11 cellular contexts compared by ENCODE assay signal in genomic region chr12:119182701-119183493, GRCh38. TPM values are rescaled to one million over a fixed set of nuclear protein-coding genes. Genes with fewer than 3 reads are reported as not detected.
DNase-seq lines count a peak whose midpoint lies in the region; ATAC-seq and TF ChIP-seq lines count a peak whose summit lies in the region.
"Had no signal": no experiment of that assay in that cellular context is flagged by ENCODE, and none has a peak within 500 bp of the region (broad histone marks: within the 10 kb centered on the region; RNA-seq: fewer than 3 reads in every experiment).

No MANE protein-coding gene starts in this region.

- no peaks in the 10 kb centered on the region for H4K20me1 ChIP-seq in GM23338 (replicated peaks; ENCODE audit: insufficient read depth)
- H4K20me1 ChIP-seq: BLaER1 had no signal

- CTCF ChIA-PET in Calu3 (lab: Charles Lee), result no interaction called here

- H3K9me3 Mint-ChIP-seq in GM23338 (no peaks in the 10 kb centered on the region), Calu3 (ENCODE audit: low read depth, unreplicated experiment) (no peaks in the 10 kb centered on the region)

- 0 out of 2 replicates have a peak overlapping the region, but pooled peaks have one; percentile 26 for H3K27ac ChIP-seq in GM23338 (ENCODE audit: low read depth)
- H3K27ac ChIP-seq in dorsolateral prefrontal cortex, result peak overlapping the region in 46 of 59 donors; percentile 5 to 95 (median 63)
- peak overlapping the region; percentile 98 to 100 (median 100) for H3K27ac ChIP-seq in gastrocnemius medialis
- H3K27ac ChIP-seq: BLaER1 had no signal

- H3K4me3 ChIP-seq in GM23338 (no peak overlapping the region), dorsolateral prefrontal cortex (peak overlapping the region in 50 of 59 donors; percentile 2 to 77 (median 64)), gastrocnemius medialis (peak overlapping the region; percentile 74 to 95 (median 93))
- H3K4me3 ChIP-seq: BLaER1 had no signal

- peaks cover 3% of the 10 kb centered on the region for H3K27me3 Mint-ChIP-seq in GM23338 (ENCODE audit: insufficient read depth, low read depth, poor library complexity)
- H3K27me3 Mint-ChIP-seq in Calu3 (ENCODE audit: unreplicated experiment), result no peaks in the 10 kb centered on the region

- no TSS peak for BruUV-seq in Calu3 (replicated peaks; lab: Mats Ljungman, UMichigan)

- in situ Hi-C loops in gastrocnemius medialis (cut with MboI; ENCODE audit: low sequenced_read_pairs in 4 of 4), result no loop called here

- no peak for DNase-seq in GM23338 (ENCODE audit: low spot score)
- DNase-seq in dorsolateral prefrontal cortex, result no peak
- peak; percentile 94 for DNase-seq in kidney glomerular epithelial cell (lab: John Stamatoyannopoulos, UW)
- DNase-seq in gastrocnemius medialis, result peak; percentile 40 to 69
- DNase-seq in omental fat pad (ENCODE audit: low spot score), result no peak
- no peak for DNase-seq in retina
- no peak for DNase-seq in T-helper 2 cell
- no peak for DNase-seq in Calu3
- DNase-seq: stimulated activated naive CD4-positive, alpha-beta T cell had no signal

- no peak overlapping the region for H2AFZ ChIP-seq in GM23338

- no peaks in the 10 kb centered on the region for H3F3A ChIP-seq in GM23338 (replicated peaks; ENCODE audit: low read depth)

- H3K27ac Mint-ChIP-seq in GM23338, result no peak overlapping the region
- H3K27ac Mint-ChIP-seq in Calu3 (ENCODE audit: unreplicated experiment), result no peak overlapping the region

- no peak for TF ChIP-seq CTCF in GM23338 (conservative IDR thresholded peaks at IDR 0.05; ENCODE audit: low read depth in 2 of 2)
- TF ChIP-seq CTCF in dorsolateral prefrontal cortex (IDR thresholded peaks at IDR 0.05 in 54 of 56, conservative IDR thresholded peaks at IDR 0.05 in 2 of 56; ENCODE audit: low read depth in 1 of 56, partially characterized antibody in 56 of 56), result no peak
- TF ChIP-seq CTCF in gastrocnemius medialis (IDR thresholded peaks at IDR 0.05 in 4 of 5, conservative IDR thresholded peaks at IDR 0.05 in 1 of 5), result no peak
- no peak for TF ChIP-seq CTCF in omental fat pad (IDR thresholded peaks at IDR 0.05)
- TF ChIP-seq CTCF in Calu3 (IDR thresholded peaks at IDR 0.05; ENCODE audit: unreplicated experiment), result no peak

- H3K36me3 ChIP-seq in GM23338 (ENCODE audit: insufficient read depth) (no peaks in the 10 kb centered on the region), gastrocnemius medialis (peaks cover 2 to 23% of the 10 kb centered on the region in 2 donors)
- H3K36me3 ChIP-seq: BLaER1, breast epithelium had no signal

- no peaks in the 10 kb centered on the region for H3K79me2 ChIP-seq in GM23338 (replicated peaks; ENCODE audit: insufficient read depth)

- H3K4me1 Mint-ChIP-seq in GM23338 (peaks cover 42% of the 10 kb centered on the region), Calu3 (ENCODE audit: low read depth, unreplicated experiment) (peaks cover 27% of the 10 kb centered on the region)

- no peaks in the 10 kb centered on the region for H3K9me3 ChIP-seq in gastrocnemius medialis
- H3K9me3 ChIP-seq: BLaER1, breast epithelium had no signal

- no peak for TF ChIP-seq POLR2A in gastrocnemius medialis (IDR thresholded peaks at IDR 0.05)

- H3K4me1 ChIP-seq in GM23338 (ENCODE audit: insufficient read depth) (peaks cover 36% of the 10 kb centered on the region), gastrocnemius medialis (peaks cover 43 to 52% of the 10 kb centered on the region in 2 donors)

- H3K9me2 ChIP-seq in GM23338 (ENCODE audit: insufficient read depth), result no peaks in the 10 kb centered on the region

- H3K4me3 Mint-ChIP-seq in GM23338 (no peak overlapping the region), Calu3 (ENCODE audit: low read depth, unreplicated experiment) (no peak overlapping the region)

- H3K27me3 ChIP-seq in GM23338 (ENCODE audit: insufficient read depth) (no peaks in the 10 kb centered on the region), dorsolateral prefrontal cortex (peaks cover 0 to 23% (median 0%) of the 10 kb centered on the region in 45 donors), gastrocnemius medialis (no peaks in the 10 kb centered on the region)
- H3K27me3 ChIP-seq: breast epithelium had no signal

- H3K36me3 Mint-ChIP-seq in GM23338 (ENCODE audit: low read depth), result peaks cover 5% of the 10 kb centered on the region; the same call in 2 of the 3 replicates
- peaks cover 10% of the 10 kb centered on the region for H3K36me3 Mint-ChIP-seq in Calu3 (ENCODE audit: insufficient read depth, unreplicated experiment)

- intact Hi-C loops in dorsolateral prefrontal cortex (cut with DNase I) (no loop called here), gastrocnemius medialis (cut with DNase I; ENCODE audit: low total_unique reads) (loop anchor here (5.0 kb wide), 1 partner anchor 1651 kb away; no protein-coding TSS in a partner anchor), Calu3 (cut with micrococcal nuclease; ENCODE audit: unreplicated experiment) (loop anchor here (5.0 kb wide), 1 partner anchor 44 kb away; no protein-coding TSS in a partner anchor)

- H3K4me2 ChIP-seq in GM23338, result no peak overlapping the region
- H3K4me2 ChIP-seq: BLaER1 had no signal

- ATAC-seq in GM23338 (no peak), gastrocnemius medialis (peak; percentile 5 to 15), omental fat pad (ENCODE audit: low FRiP score) (no peak)

TF ChIP-seq in GM23338, 12 proteins besides CTCF, POLR2A, EP300 and RAD21:
- no peak for TF ChIP-seq ZNF331 (CRISPR knock-in tag; IDR thresholded peaks at IDR 0.05; ENCODE audit: low read depth)
- TF ChIP-seq, protein P1, sequence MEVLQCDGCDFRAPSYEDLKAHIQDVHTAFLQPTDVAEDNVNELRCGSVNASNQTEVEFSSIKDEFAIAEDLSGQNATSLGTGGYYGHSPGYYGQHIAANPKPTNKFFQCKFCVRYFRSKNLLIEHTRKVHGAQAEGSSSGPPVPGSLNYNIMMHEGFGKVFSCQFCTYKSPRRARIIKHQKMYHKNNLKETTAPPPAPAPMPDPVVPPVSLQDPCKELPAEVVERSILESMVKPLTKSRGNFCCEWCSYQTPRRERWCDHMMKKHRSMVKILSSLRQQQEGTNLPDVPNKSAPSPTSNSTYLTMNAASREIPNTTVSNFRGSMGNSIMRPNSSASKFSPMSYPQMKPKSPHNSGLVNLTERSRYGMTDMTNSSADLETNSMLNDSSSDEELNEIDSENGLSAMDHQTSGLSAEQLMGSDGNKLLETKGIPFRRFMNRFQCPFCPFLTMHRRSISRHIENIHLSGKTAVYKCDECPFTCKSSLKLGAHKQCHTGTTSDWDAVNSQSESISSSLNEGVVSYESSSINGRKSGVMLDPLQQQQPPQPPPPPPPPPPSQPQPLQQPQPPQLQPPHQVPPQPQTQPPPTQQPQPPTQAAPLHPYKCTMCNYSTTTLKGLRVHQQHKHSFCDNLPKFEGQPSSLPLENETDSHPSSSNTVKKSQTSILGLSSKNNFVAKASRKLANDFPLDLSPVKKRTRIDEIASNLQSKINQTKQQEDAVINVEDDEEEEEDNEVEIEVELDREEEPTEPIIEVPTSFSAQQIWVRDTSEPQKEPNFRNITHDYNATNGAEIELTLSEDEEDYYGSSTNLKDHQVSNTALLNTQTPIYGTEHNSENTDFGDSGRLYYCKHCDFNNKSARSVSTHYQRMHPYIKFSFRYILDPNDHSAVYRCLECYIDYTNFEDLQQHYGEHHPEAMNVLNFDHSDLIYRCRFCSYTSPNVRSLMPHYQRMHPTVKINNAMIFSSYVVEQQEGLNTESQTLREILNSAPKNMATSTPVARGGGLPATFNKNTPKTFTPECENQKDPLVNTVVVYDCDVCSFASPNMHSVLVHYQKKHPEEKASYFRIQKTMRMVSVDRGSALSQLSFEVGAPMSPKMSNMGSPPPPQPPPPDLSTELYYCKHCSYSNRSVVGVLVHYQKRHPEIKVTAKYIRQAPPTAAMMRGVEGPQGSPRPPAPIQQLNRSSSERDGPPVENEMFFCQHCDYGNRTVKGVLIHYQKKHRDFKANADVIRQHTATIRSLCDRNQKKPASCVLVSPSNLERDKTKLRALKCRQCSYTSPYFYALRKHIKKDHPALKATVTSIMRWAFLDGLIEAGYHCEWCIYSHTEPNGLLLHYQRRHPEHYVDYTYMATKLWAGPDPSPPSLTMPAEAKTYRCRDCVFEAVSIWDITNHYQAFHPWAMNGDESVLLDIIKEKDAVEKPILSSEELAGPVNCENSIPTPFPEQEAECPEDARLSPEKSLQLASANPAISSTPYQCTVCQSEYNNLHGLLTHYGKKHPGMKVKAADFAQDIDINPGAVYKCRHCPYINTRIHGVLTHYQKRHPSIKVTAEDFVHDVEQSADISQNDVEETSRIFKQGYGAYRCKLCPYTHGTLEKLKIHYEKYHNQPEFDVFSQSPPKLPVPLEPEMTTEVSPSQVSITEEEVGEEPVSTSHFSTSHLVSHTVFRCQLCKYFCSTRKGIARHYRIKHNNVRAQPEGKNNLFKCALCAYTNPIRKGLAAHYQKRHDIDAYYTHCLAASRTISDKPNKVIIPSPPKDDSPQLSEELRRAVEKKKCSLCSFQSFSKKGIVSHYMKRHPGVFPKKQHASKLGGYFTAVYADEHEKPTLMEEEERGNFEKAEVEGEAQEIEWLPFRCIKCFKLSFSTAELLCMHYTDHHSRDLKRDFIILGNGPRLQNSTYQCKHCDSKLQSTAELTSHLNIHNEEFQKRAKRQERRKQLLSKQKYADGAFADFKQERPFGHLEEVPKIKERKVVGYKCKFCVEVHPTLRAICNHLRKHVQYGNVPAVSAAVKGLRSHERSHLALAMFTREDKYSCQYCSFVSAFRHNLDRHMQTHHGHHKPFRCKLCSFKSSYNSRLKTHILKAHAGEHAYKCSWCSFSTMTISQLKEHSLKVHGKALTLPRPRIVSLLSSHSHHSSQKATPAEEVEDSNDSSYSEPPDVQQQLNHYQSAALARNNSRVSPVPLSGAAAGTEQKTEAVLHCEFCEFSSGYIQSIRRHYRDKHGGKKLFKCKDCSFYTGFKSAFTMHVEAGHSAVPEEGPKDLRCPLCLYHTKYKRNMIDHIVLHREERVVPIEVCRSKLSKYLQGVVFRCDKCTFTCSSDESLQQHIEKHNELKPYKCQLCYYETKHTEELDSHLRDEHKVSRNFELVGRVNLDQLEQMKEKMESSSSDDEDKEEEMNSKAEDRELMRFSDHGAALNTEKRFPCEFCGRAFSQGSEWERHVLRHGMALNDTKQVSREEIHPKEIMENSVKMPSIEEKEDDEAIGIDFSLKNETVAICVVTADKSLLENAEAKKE (CRISPR knock-in tag; IDR thresholded peaks at IDR 0.05), result no peak
- TF ChIP-seq EZH2 (IDR thresholded peaks at IDR 0.05; ENCODE audit: low read depth, unreplicated experiment), result no peak
- TF ChIP-seq STAT1 (IDR thresholded peaks at IDR 0.05; ENCODE audit: unreplicated experiment), result no peak
- no peak for TF ChIP-seq CREB1 (CRISPR knock-in tag; IDR thresholded peaks at IDR 0.05; ENCODE audit: low read depth)
- TF ChIP-seq JUNB (IDR thresholded peaks at IDR 0.05; ENCODE audit: unreplicated experiment), result no peak
- TF ChIP-seq POLR2AphosphoS5 (IDR thresholded peaks at IDR 0.05; ENCODE audit: low read depth), result no peak

RNA-seq across cellular contexts. Expression of gene HSPB8, which starts 4.2 kb away (rescaled TPM):
- 4.7 and 4.8 TPM in 2 replicates for total RNA-seq in GM23338 (2014; rRNA removed; shearing (Covaris generic))
- polyA plus RNA-seq in GM23338 (2016; fragmentation: Nextera tagmentation; extraction: Ambion mirVana), result 3.5 and 4.3 TPM in 2 replicates
- 100 to 1,000 TPM in 112 of 120 experiments, 10 to 100 TPM in 8; 76.6 to 246 (median 132) TPM for total RNA-seq in dorsolateral prefrontal cortex
- 100 to 1,000 TPM; 552 to 742 (median 604) TPM for total RNA-seq in gastrocnemius medialis
- 100 to 1,000 TPM in 2 of 4 donors, 10 to 100 TPM in 2; 32.7 to 136 (median 72.3) TPM for total RNA-seq in omental fat pad
- total RNA-seq in Calu3 (2022), result 2.0 and 2.6 TPM in 2 replicates

Comparison
In these comparisons a context has a peak if more than half of its experiments do, and no peak if none do; other contexts are left out.
1. ATAC-seq: peak in gastrocnemius medialis (2 of 2); none in GM23338 (single experiment) and omental fat pad (single experiment).
2. DNase-seq: peak in kidney glomerular epithelial cell (single experiment) and gastrocnemius medialis (2 of 2); none in GM23338 (single experiment), dorsolateral prefrontal cortex (0 of 10), omental fat pad (single experiment), retina (single experiment), T-helper 2 cell (0 of 5) and Calu3 (single experiment).
3. H3K27ac ChIP-seq: peak in every context shown above with its lines; median percentile 100 in gastrocnemius medialis; 63 in dorsolateral prefrontal cortex; 26 in GM23338.
4. intact Hi-C loops: an anchor here in gastrocnemius medialis (5.0 kb wide) and Calu3 (5.0 kb wide); none called in dorsolateral prefrontal cortex.